In the genomic region with DNA sequence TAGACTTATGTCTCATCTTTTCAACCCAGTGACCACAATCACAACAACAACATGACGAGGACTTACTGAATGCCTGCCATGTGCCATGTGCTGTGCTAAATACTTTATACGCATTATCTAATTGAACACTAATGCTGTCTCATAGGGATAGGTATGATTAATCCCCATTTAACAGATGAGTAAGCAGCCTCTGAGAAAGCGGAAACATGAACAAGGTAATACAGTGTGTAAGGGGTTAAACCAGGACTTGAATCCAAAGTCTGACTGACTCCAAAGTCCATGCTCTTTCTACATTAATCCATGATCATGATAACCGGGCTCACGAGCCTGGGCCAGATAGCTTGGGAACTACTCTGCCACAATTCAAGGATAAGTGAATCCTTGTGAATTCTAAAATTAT, we compare ENCODE assay signal across 13 cellular contexts.
DNase-seq lines count a peak whose midpoint lies in the region; ATAC-seq and TF ChIP-seq lines count a peak whose summit lies in the region.
"Had no signal": no experiment of that assay in that cellular context is flagged by ENCODE, and none has a peak within 500 bp of the region (broad histone marks: within the 10 kb centered on the region; RNA-seq: fewer than 3 reads in every experiment).

No MANE protein-coding gene starts in this region.

- H2AFZ ChIP-seq in mammary epithelial cell (ENCODE audit: low read depth, low read length), result no peak overlapping the region
- no peak overlapping the region for H2AFZ ChIP-seq in hepatocyte
- no peak overlapping the region for H2AFZ ChIP-seq in PC-9

- no peak overlapping the region for H3K27ac Mint-ChIP-seq in MCF 10A (ENCODE audit: low read depth, unreplicated experiment)

- H3K79me2 ChIP-seq in mammary epithelial cell (ENCODE audit: insufficient read depth, low read length), result no peaks in the 10 kb centered on the region
- no peaks in the 10 kb centered on the region for H3K79me2 ChIP-seq in hepatocyte
- no peaks in the 10 kb centered on the region for H3K79me2 ChIP-seq in PC-9 (ENCODE audit: low read depth)

- intact Hi-C loops in mammary epithelial cell (cut with micrococcal nuclease) (no loop called here), MCF 10A (cut with micrococcal nuclease) (no loop called here), PC-9 (cut with micrococcal nuclease; ENCODE audit: unreplicated experiment) (no loop called here)

- H3K36me3 Mint-ChIP-seq in MCF 10A (ENCODE audit: insufficient read depth, unreplicated experiment), result no peaks in the 10 kb centered on the region

- H3K4me2 ChIP-seq in mammary epithelial cell (ENCODE audit: insufficient read depth, low read depth, low read length), result no peak overlapping the region
- no peak overlapping the region for H3K4me2 ChIP-seq in hepatocyte
- no peak overlapping the region for H3K4me2 ChIP-seq in PC-9

- no peaks in the 10 kb centered on the region for H3K27me3 ChIP-seq in mammary epithelial cell (ENCODE audit: insufficient read depth, low read length)
- peaks cover 3% of the 10 kb centered on the region for H3K27me3 ChIP-seq in WERI-Rb-1 (ENCODE audit: insufficient read depth, low read depth, severe bottlenecking)
- no peaks in the 10 kb centered on the region for H3K27me3 ChIP-seq in hepatocyte
- H3K27me3 ChIP-seq in PC-9 (ENCODE audit: insufficient read depth, low read depth), result no peaks in the 10 kb centered on the region

- H3K9me3 ChIP-seq in mammary epithelial cell (replicated peaks; ENCODE audit: insufficient read depth, low read length) (no peaks in the 10 kb centered on the region), WERI-Rb-1 (ENCODE audit: severe bottlenecking) (no peaks in the 10 kb centered on the region), hepatocyte (ENCODE audit: low read depth) (no peaks in the 10 kb centered on the region), PC-9 (ENCODE audit: insufficient read depth, low read depth) (no peaks in the 10 kb centered on the region)
- H3K9me3 ChIP-seq: HAP-1 had no signal

- in situ Hi-C loops in mammary epithelial cell (cut with MboI; ENCODE audit: low sequenced_read_pairs in 2 of 2), result loop anchor here (10.0 kb wide), 1 partner anchor 299 kb away; no protein-coding TSS in a partner anchor
- in situ Hi-C loops in ACHN (cut with HindIII; ENCODE audit: low pct_ligation_motif_present, low pct_unique_long_range_greater_than_20kb, low sequenced_read_pairs), result no loop called here

- no peak for ATAC-seq in GM21619 (IDR thresholded peaks at IDR 0.05; ENCODE audit: unreplicated experiment)

- H3K4me1 Mint-ChIP-seq in MCF 10A (ENCODE audit: insufficient read depth, unreplicated experiment), result no peaks in the 10 kb centered on the region

- dilution Hi-C loops in mammary epithelial cell (cut with HindIII; ENCODE audit: low sequenced_read_pairs), result no loop called here

- no peak for TF ChIP-seq CTCF in mammary epithelial cell (conservative IDR thresholded peaks at IDR 0.05 in 1 of 2, IDR thresholded peaks at IDR 0.05 in 1 of 2; ENCODE audit: extremely low read depth in 1 of 2, insufficient read depth in 1 of 2, low read depth in 1 of 2, low read length in 2 of 2)
- no peak for TF ChIP-seq CTCF in MCF 10A (IDR thresholded peaks at IDR 0.05; ENCODE audit: unreplicated experiment)
- no peak for TF ChIP-seq CTCF in WERI-Rb-1 (IDR thresholded peaks at IDR 0.05; ENCODE audit: low read depth, low read length)
- TF ChIP-seq CTCF in hepatocyte (IDR thresholded peaks at IDR 0.05; ENCODE audit: poor library complexity), result no peak
- TF ChIP-seq CTCF in PC-9 (conservative IDR thresholded peaks at IDR 0.05), result no peak

- H3K27me3 Mint-ChIP-seq in MCF 10A (ENCODE audit: insufficient read depth, unreplicated experiment), result peaks cover 69% of the 10 kb centered on the region

- no peaks in the 10 kb centered on the region for H3K9me2 ChIP-seq in hepatocyte (replicated peaks; ENCODE audit: insufficient read depth)
- H3K9me2 ChIP-seq in PC-9 (ENCODE audit: insufficient read depth), result no peaks in the 10 kb centered on the region

- H3K4me3 ChIP-seq in mammary epithelial cell (replicated peaks in 1 of 3; ENCODE audit: insufficient read depth in 1 of 3, low read depth in 2 of 3, low read length in 3 of 3) (no peak overlapping the region), WERI-Rb-1 (ENCODE audit: low read depth, low read length) (no peak overlapping the region), hepatocyte (no peak overlapping the region), PC-9 (no peak overlapping the region)
- H3K4me3 ChIP-seq: HAP-1 had no signal

- no peak overlapping the region for H3K4me3 Mint-ChIP-seq in MCF 10A (ENCODE audit: unreplicated experiment)

- BruUV-seq in mammary epithelial cell (replicated peaks; lab: Mats Ljungman, UMichigan) (no TSS peak), MCF 10A (replicated peaks; lab: Mats Ljungman, UMichigan) (no TSS peak), PC-9 (replicated peaks; lab: Mats Ljungman, UMichigan) (no TSS peak)

- no peak overlapping the region for H3K27ac ChIP-seq in mammary epithelial cell (ENCODE audit: insufficient read depth, low read depth, low read length)
- peak overlapping the region; percentile 72; the same call in 1 of the 2 replicates for H3K27ac ChIP-seq in WERI-Rb-1
- no peak overlapping the region for H3K27ac ChIP-seq in hepatocyte
- H3K27ac ChIP-seq in PC-9, result no peak overlapping the region

- H3K9me3 Mint-ChIP-seq in MCF 10A (ENCODE audit: unreplicated experiment), result no peaks in the 10 kb centered on the region

- 55% methylated on average over 5 of the region's 5 CpGs for WGBS in mammary epithelial cell (ENCODE audit: low coverage, missing lambda C conversion rate)
- 70% methylated on average over 5 of the region's 5 CpGs for WGBS in hepatocyte (ENCODE audit: low lambda C conversion rate, missing lambda C conversion rate)

- no peaks in the 10 kb centered on the region for H3K4me1 ChIP-seq in mammary epithelial cell (ENCODE audit: insufficient read depth, low read length)
- no peaks in the 10 kb centered on the region for H3K4me1 ChIP-seq in hepatocyte (ENCODE audit: insufficient read depth)
- no peaks in the 10 kb centered on the region for H3K4me1 ChIP-seq in PC-9 (replicated peaks; ENCODE audit: insufficient read depth)

- H3K9ac ChIP-seq in mammary epithelial cell (ENCODE audit: insufficient read depth, low read length), result no peak overlapping the region

- no peaks in the 10 kb centered on the region for H3K36me3 ChIP-seq in mammary epithelial cell (ENCODE audit: insufficient read depth, low read length)
- H3K36me3 ChIP-seq in WERI-Rb-1, result no peaks in the 10 kb centered on the region
- no peaks in the 10 kb centered on the region for H3K36me3 ChIP-seq in hepatocyte (replicated peaks; ENCODE audit: insufficient read depth, low read depth)
- no peaks in the 10 kb centered on the region for H3K36me3 ChIP-seq in PC-9 (ENCODE audit: low read depth)
- H3K36me3 ChIP-seq: HAP-1 had no signal

- POLR2A ChIA-PET in MCF 10A (lab: Yijun Ruan, JAX), result no interaction called here
- POLR2A ChIA-PET in PC-9 (lab: Charles Lee; ENCODE audit: unreplicated experiment), result no interaction called here

- DNase-seq in mammary epithelial cell, result peak; percentile 34
- DNase-seq in MCF 10A (ENCODE audit: unreplicated experiment), result no peak
- no peak for DNase-seq in WERI-Rb-1
- peak; percentile 14 for DNase-seq in hepatocyte (ENCODE audit: low spot score)
- DNase-seq in PC-9, result no peak
- no peak for DNase-seq in GM19240 (ENCODE audit: insufficient read length, low spot score)
- DNase-seq in ACHN, result no peak
- DNase-seq: C1 segment of cervical spinal cord, NCI-H1694 treated with DMSO at 0.1 percent for 48 hours, NCI-H446, NCI-H774 had no signal

- H4K20me1 ChIP-seq in mammary epithelial cell (ENCODE audit: insufficient read depth, low read length), result no peaks in the 10 kb centered on the region
- no peaks in the 10 kb centered on the region for H4K20me1 ChIP-seq in hepatocyte (ENCODE audit: insufficient read depth, poor library complexity, severe bottlenecking)
- H4K20me1 ChIP-seq in PC-9 (ENCODE audit: insufficient read depth), result no peaks in the 10 kb centered on the region

- CTCF ChIA-PET in mammary epithelial cell (lab: Charles Lee; ENCODE audit: low non-redundant PET) (no interaction called here), MCF 10A (lab: Yijun Ruan, JAX) (interaction anchor here (0.6 to 2.5 kb wide), 4 partner anchors 19 to 835 kb away, joined by 3 to 13 read pairs (median 8); no protein-coding TSS in a partner anchor), PC-9 (lab: Charles Lee) (no interaction called here)

- no peaks in the 10 kb centered on the region for H3F3A ChIP-seq in PC-9 (ENCODE audit: insufficient read depth, low read depth)

Comparison
In these comparisons a context has a peak if more than half of its experiments do, and no peak if none do; other contexts are left out.
1. DNase-seq: peak in mammary epithelial cell (single experiment) and hepatocyte (single experiment); none in MCF 10A (single experiment), WERI-Rb-1 (single experiment), PC-9 (0 of 2), GM19240 (single experiment) and ACHN (single experiment).